ENCODE assay signal across 11 cellular contexts in genomic region chr2:35978218-35978617, GRCh38.
DNase-seq lines count a peak whose midpoint lies in the region; ATAC-seq, FAIRE-seq and TF ChIP-seq lines count a peak whose summit lies in the region.
"Had no signal": no experiment of that assay in that cellular context is flagged by ENCODE, and none has a peak within 500 bp of the region (broad histone marks: within the 10 kb centered on the region; RNA-seq: fewer than 3 reads in every experiment).

No MANE protein-coding gene starts in this region.

- H3K9me3 Mint-ChIP-seq in activated CD8-positive, alpha-beta memory T cell treated with anti-CD3 and anti-CD28 coated beads, Interleukin-2, amount 10 ng/mL, durations not matched to agents 7 days and 5 days (ENCODE audit: low read depth) = no peaks in the 10 kb centered on the region

- no peaks in the 10 kb centered on the region for H3K36me3 ChIP-seq in small intestine (ENCODE audit: control insufficient read depth in 2 of 2, insufficient read depth in 2 of 2, low read length in 2 of 2)
- H3K36me3 ChIP-seq: sigmoid colon had no signal

- no peak for FAIRE-seq in small intestine (lab: Jason Lieb, UNC)
- FAIRE-seq in D721Med (lab: Jason Lieb, UNC) = no peak

- no peak for DNase-seq in activated CD8-positive, alpha-beta memory T cell treated with anti-CD3 and anti-CD28 coated beads, Interleukin-2, amount 10 ng/mL, durations not matched to agents 7 days and 5 days
- no peak for DNase-seq in activated CD8-positive, alpha-beta memory T cell treated with anti-CD3 and anti-CD28 coated beads, Interleukin-2, amount 50 U/mL, for 4 hours
- peak; percentile 29 for DNase-seq in small intestine
- DNase-seq in stimulated activated CD4-positive, alpha-beta T cell treated with anti-CD3 and anti-CD28 coated beads, Interleukin-2, amount 100 ng/mL, for 48 hours = no peak
- no peak for DNase-seq in activated CD4-positive, alpha-beta T cell treated with anti-CD3 and anti-CD28 coated beads for 48 hours
- no peak for DNase-seq in D721Med (ENCODE audit: insufficient read length, low spot score)
- DNase-seq: IMR-90, NCI-H510A, sigmoid colon had no signal

- no peak overlapping the region for H3K27ac Mint-ChIP-seq in activated CD8-positive, alpha-beta memory T cell treated with anti-CD3 and anti-CD28 coated beads, Interleukin-2, amount 10 ng/mL, durations not matched to agents 7 days and 5 days

- peaks cover 7% of the 10 kb centered on the region for H3K4me1 Mint-ChIP-seq in activated CD8-positive, alpha-beta memory T cell treated with anti-CD3 and anti-CD28 coated beads, Interleukin-2, amount 10 ng/mL, durations not matched to agents 7 days and 5 days

- CTCF ChIA-PET in activated CD8-positive, alpha-beta memory T cell treated with anti-CD3 and anti-CD28 coated beads, Interleukin-2, amount 10 ng/mL, durations not matched to agents 7 days and 5 days (lab: Charles Lee) = interaction anchor here (1.1 kb wide), 1 partner anchor 377 kb away, joined by 4 read pairs; the partner anchor contains the start of gene CRIM1

- no peaks in the 10 kb centered on the region for H3K27me3 ChIP-seq in small intestine (ENCODE audit: control insufficient read depth in 2 of 2, insufficient read depth in 2 of 2, low read length in 2 of 2)
- H3K27me3 ChIP-seq: sigmoid colon had no signal

- no peak overlapping the region for H3K4me3 ChIP-seq in small intestine (ENCODE audit: low read depth in 1 of 2, low read length in 2 of 2)
- H3K4me3 ChIP-seq: sigmoid colon had no signal

- 39 to 62% (median 41%) methylated on average over 1 of the region's 1 CpG for WGBS in small intestine, 3 donors

- no peaks in the 10 kb centered on the region for H3K36me3 Mint-ChIP-seq in activated CD8-positive, alpha-beta memory T cell treated with anti-CD3 and anti-CD28 coated beads, Interleukin-2, amount 10 ng/mL, durations not matched to agents 7 days and 5 days

- no peak overlapping the region for H3K4me3 Mint-ChIP-seq in activated CD8-positive, alpha-beta memory T cell treated with anti-CD3 and anti-CD28 coated beads, Interleukin-2, amount 10 ng/mL, durations not matched to agents 7 days and 5 days

- peaks cover 5% of the 10 kb centered on the region for H3K27me3 Mint-ChIP-seq in activated CD8-positive, alpha-beta memory T cell treated with anti-CD3 and anti-CD28 coated beads, Interleukin-2, amount 10 ng/mL, durations not matched to agents 7 days and 5 days

- no peaks in the 10 kb centered on the region for H3K4me1 ChIP-seq in small intestine (ENCODE audit: control insufficient read depth in 2 of 2, insufficient read depth in 1 of 2, low read depth in 1 of 2, low read length in 1 of 2)
- H3K4me1 ChIP-seq: sigmoid colon had no signal

- no peak for TF ChIP-seq CTCF in D721Med (IDR thresholded peaks at IDR 0.05; ENCODE audit: insufficient read depth, missing control alignments)

- no peak overlapping the region for H3K27ac ChIP-seq in small intestine (ENCODE audit: low read depth in 1 of 2, low read length in 1 of 2)
- H3K27ac ChIP-seq: sigmoid colon had no signal

- peak; percentile 73 for ATAC-seq in activated CD8-positive, alpha-beta memory T cell treated with anti-CD3 and anti-CD28 coated beads, Interleukin-2, amount 10 ng/mL, durations not matched to agents 7 days and 5 days
- ATAC-seq in GM21717 (IDR thresholded peaks at IDR 0.05; ENCODE audit: unreplicated experiment) = peak; percentile 97
- ATAC-seq in HG03175 (IDR thresholded peaks at IDR 0.05; ENCODE audit: unreplicated experiment) = peak; percentile 97

- no peaks in the 10 kb centered on the region for H3K9me3 ChIP-seq in small intestine (ENCODE audit: control insufficient read depth, low read depth)
